Comparison of ENCODE assay signal across 28 cellular contexts in the genomic region with DNA sequence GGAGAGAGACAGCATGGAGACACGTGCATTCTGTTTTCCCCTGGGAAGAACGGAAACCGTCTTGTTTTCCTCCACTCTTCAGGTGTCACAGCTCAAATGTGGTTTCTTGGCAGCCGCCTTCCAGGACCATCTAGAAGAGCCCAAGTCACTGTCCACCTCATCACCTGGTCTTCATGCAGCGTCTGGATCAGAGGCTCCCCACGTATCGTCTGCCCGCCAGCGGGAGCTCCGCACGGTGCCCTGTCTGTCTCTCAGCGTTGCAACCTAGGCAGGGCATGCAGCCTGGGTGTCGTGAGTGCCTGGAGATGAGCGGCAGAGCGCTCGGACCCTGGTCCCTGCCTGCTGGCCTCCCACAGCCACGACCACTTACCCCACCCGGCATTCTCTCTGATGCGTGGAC.
"Had no signal": no experiment of that assay in that cellular context is flagged by ENCODE, and none has a peak within 500 bp of the region (broad histone marks: within the 10 kb centered on the region; RNA-seq: fewer than 3 reads in every experiment).

No MANE protein-coding gene starts in this region.

- H3K4me3 Mint-ChIP-seq: dendritic cell treated with granulocyte-macrophage colony-stimulating factor and Interleukin-4, amounts not matched to agents 40 ng/mL and 50 ng/mL, for 4 days; effector memory CD8-positive, alpha-beta T cell; endodermal cell had no signal

- H3K4me3 ChIP-seq: colonic mucosa, coronary artery, dorsolateral prefrontal cortex, esophagus muscularis mucosa, esophagus squamous epithelium, gastrocnemius medialis, gastroesophageal sphincter, heart left ventricle, heart right ventricle had no signal

- H3K36me3 ChIP-seq: colonic mucosa, esophagus muscularis mucosa, esophagus squamous epithelium, gastrocnemius medialis, gastroesophageal sphincter, heart left ventricle, heart right ventricle had no signal

- H3K27ac ChIP-seq: colonic mucosa, coronary artery, epithelial cell of prostate, esophagus muscularis mucosa, esophagus squamous epithelium, foreskin keratinocyte, gastrocnemius medialis, gastroesophageal sphincter, heart left ventricle, heart right ventricle had no signal

- H3K27me3 Mint-ChIP-seq: dendritic cell treated with granulocyte-macrophage colony-stimulating factor and Interleukin-4, amounts not matched to agents 40 ng/mL and 50 ng/mL, for 4 days; effector memory CD8-positive, alpha-beta T cell had no signal

- H3K4me1 Mint-ChIP-seq: endodermal cell had no signal

- H3K4me1 ChIP-seq: colonic mucosa, esophagus squamous epithelium, foreskin keratinocyte, gastrocnemius medialis, gastroesophageal sphincter, heart right ventricle had no signal

- H3K9me3 Mint-ChIP-seq: dendritic cell treated with granulocyte-macrophage colony-stimulating factor and Interleukin-4, amounts not matched to agents 40 ng/mL and 50 ng/mL, for 4 days; effector memory CD8-positive, alpha-beta T cell; endodermal cell had no signal

- FAIRE-seq: colon, endometrium, endothelial cell of umbilical vein, frontal cortex had no signal

- H3K9me3 ChIP-seq: colonic mucosa, esophagus muscularis mucosa, esophagus squamous epithelium, gastrocnemius medialis, gastroesophageal sphincter, heart left ventricle, heart right ventricle had no signal

- H3K27ac Mint-ChIP-seq: dendritic cell treated with granulocyte-macrophage colony-stimulating factor and Interleukin-4, amounts not matched to agents 40 ng/mL and 50 ng/mL, for 4 days; effector memory CD8-positive, alpha-beta T cell; endodermal cell had no signal

- DNase-seq: colonic mucosa; cortex of kidney; dermis blood vessel endothelial cell; dorsolateral prefrontal cortex; effector CD4-positive, alpha-beta T cell; effector CD8-positive, alpha-beta T cell; effector memory CD4-positive, alpha-beta T cell; effector memory CD8-positive, alpha-beta T cell; endodermal cell; erythroblast; esophagus squamous epithelium; foreskin fibroblast; foreskin keratinocyte; foreskin melanocyte; gastrocnemius medialis; glutamatergic neuron; head of caudate nucleus; heart right ventricle had no signal

- H3K27me3 ChIP-seq: colonic mucosa, foreskin keratinocyte, gastrocnemius medialis, heart left ventricle had no signal
